15 cellular contexts compared by ENCODE assay signal in the genomic region with DNA sequence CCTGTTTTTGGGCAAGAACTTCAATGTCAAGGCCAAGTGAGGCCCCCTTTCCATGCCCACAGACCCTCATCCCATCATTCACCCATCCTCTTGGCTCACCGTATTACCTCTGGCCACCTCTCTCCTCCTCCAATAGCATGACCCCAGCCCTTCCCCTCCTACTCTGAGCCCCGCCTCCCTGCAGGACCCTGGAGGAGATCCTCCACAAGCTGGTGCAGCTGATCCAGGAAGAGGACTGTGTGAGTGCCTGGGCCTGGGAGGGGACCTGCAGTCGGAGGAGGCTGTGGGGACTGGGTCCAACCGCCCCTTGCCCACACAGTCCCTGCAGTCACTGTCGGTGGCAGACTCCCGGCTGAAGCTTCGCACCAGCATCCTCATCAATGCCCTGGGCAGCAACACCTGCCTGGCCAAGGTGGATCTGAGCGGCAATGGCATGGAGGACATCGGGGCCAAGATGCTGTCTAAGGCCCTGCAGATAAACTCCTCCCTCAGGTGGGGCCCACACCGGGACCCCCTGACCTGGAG. TPM values are rescaled to one million over a fixed set of nuclear protein-coding genes. Genes with fewer than 3 reads are reported as not detected.
A peak's percentile ranks its signal among the peaks of the same experiment; 100 is the strongest.
DNase-seq lines count a peak whose midpoint lies in the region; ATAC-seq lines count a peak whose summit lies in the region.
"Had no signal": no experiment of that assay in that cellular context is flagged by ENCODE, and none has a peak within 500 bp of the region (broad histone marks: within the 10 kb centered on the region; RNA-seq: fewer than 3 reads in every experiment).

No MANE protein-coding gene starts in this region.

- ATAC-seq in Right ventricle myocardium superior (ENCODE audit: poor library complexity) = no peak
- ATAC-seq in left ventricle myocardium superior = no peak
- no peak for ATAC-seq in left colon

- intact Hi-C loops in Right ventricle myocardium superior (cut with DNase I) (loop anchor here (5.0 kb wide), 2 partner anchors 33 to 48 kb away; a partner anchor contains a TSS), left ventricle myocardium superior (cut with micrococcal nuclease) (loop anchor here (2.0 kb wide), 1 partner anchor 50 kb away; no protein-coding TSS in a partner anchor), left colon (cut with DNase I, micrococcal nuclease) (no loop called here)

- DNase-seq in Right ventricle myocardium superior = peak; percentile 36
- DNase-seq in left ventricle myocardium superior = no peak
- peak; percentile 4 to 23 for DNase-seq in left colon
- no peak for DNase-seq in HPDE6-E6E7 (ENCODE audit: extremely low spot score)
- DNase-seq in KG1 (lab: John Stamatoyannopoulos, UW) = no peak
- no peak for DNase-seq in NCI-H446 (lab: John Stamatoyannopoulos, UW)

RNA-seq across cellular contexts. Expression of a gene that starts 7.2 kb away (rescaled TPM):
- 0.08 TPM for total RNA-seq in Right ventricle myocardium superior
- total RNA-seq in left ventricle myocardium superior = 0.12 TPM
- 1 to 10 TPM; 1.1 to 3.4 TPM for total RNA-seq in left colon

RNA-seq across cellular contexts. Expression of a gene that starts 12.3 kb away (rescaled TPM):
- not detected for total RNA-seq in Right ventricle myocardium superior
- not detected for total RNA-seq in left ventricle myocardium superior
- under 1 TPM; 0.28 to 0.31 TPM for total RNA-seq in left colon
- total RNA-seq: A673; activated CD4-positive, alpha-beta T cell treated with anti-CD3 and anti-CD28 coated beads for 36 hours; esophagus mucosa; gastrocnemius medialis; IMR-90; kidney epithelial cell; mesenteric fat pad; natural killer cell; pancreas had no signal

RNA-seq across cellular contexts. Expression of a gene that starts 35.1 kb away (rescaled TPM):
- 2.7 TPM for total RNA-seq in Right ventricle myocardium superior
- total RNA-seq in left ventricle myocardium superior = 3.0 TPM
- 100 to 1,000 TPM; 150 to 223 TPM for total RNA-seq in left colon

RNA-seq across cellular contexts. Expression of a gene that starts 55.6 kb away (rescaled TPM):
- total RNA-seq in Right ventricle myocardium superior (81.7 TPM), left ventricle myocardium superior (85.8 TPM), left colon (100 to 1,000 TPM; 101 to 107 TPM)

RNA-seq across cellular contexts. Expression of a gene that starts 55.7 kb away (rescaled TPM):
- 0.75 TPM for total RNA-seq in Right ventricle myocardium superior
- 0.77 TPM for total RNA-seq in left ventricle myocardium superior
- total RNA-seq in left colon = 1 to 10 TPM; 1.2 to 1.5 TPM

Comparison
In these comparisons a context has a peak if more than half of its experiments do, and no peak if none do; other contexts are left out.
1. DNase-seq: peak in Right ventricle myocardium superior (single experiment) and left colon (2 of 2); none in left ventricle myocardium superior (single experiment), HPDE6-E6E7 (single experiment), KG1 (single experiment) and NCI-H446 (0 of 2).
2. RNA of a gene that starts 35.1 kb away (total RNA-seq): 150 to 223 TPM in left colon; 3.0 TPM in left ventricle myocardium superior (single experiment) and 2.7 TPM in Right ventricle myocardium superior (single experiment); every median in the first group is over 10 times any median in the second.
3. intact Hi-C loops: an anchor here in Right ventricle myocardium superior (5.0 kb wide) and left ventricle myocardium superior (2.0 kb wide); none called in left colon.